Comparison of ENCODE assay signal across 18 cellular contexts in the genomic region with DNA sequence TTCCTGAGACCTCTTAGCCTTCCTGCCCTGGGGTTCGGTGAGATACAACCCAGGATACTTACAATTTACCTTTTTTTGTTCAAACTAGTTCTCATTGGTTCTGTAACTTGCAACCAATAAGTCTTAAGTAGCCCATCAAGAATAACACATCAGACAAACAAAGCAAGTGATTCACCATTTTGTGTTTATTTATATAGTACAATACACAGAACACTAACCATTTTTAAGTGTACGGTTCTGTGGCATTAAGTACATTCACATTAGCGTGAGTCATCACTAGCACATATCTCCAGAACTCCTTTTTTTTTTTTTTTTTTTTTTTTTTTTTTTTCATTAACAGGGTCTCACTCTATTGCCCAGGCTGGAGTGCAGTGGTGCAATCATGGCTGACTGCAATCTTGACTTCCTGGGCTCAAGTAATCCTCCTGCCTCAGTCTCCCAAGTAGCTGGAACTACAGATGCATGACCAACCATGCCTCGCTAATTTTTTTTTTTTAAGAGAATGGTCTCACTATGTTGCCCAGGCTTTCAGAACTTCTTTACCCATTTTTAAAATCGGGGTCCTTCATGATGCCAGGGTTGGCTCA. TPM values are rescaled to one million over a fixed set of nuclear protein-coding genes. Genes with fewer than 3 reads are reported as not detected.
DNase-seq lines count a peak whose midpoint lies in the region; ATAC-seq, FAIRE-seq and TF ChIP-seq lines count a peak whose summit lies in the region.
"Had no signal": no experiment of that assay in that cellular context is flagged by ENCODE, and none has a peak within 500 bp of the region (broad histone marks: within the 10 kb centered on the region; RNA-seq: fewer than 3 reads in every experiment).

No MANE protein-coding gene starts in this region.

- no peaks in the 10 kb centered on the region for H3K27me3 Mint-ChIP-seq in activated T-cell treated with anti-CD3 and anti-CD28 coated beads, Interleukin-2, amount 50 U/mL, for 4 hours (ENCODE audit: low read depth)
- H3K27me3 Mint-ChIP-seq: activated CD8-positive, alpha-beta memory T cell treated with anti-CD3 and anti-CD28 coated beads, Interleukin-2, amount 10 ng/mL, durations not matched to agents 7 days and 5 days had no signal

- no peak overlapping the region for H3K9ac ChIP-seq in mammary epithelial cell (ENCODE audit: insufficient read depth, low read length)

- no peaks in the 10 kb centered on the region for H3K9me3 ChIP-seq in mammary epithelial cell (replicated peaks; ENCODE audit: insufficient read depth, low read length)
- H3K9me3 ChIP-seq: BE2C, psoas muscle had no signal

- 62% methylated on average over 5 of the region's 5 CpGs for WGBS in mammary epithelial cell (ENCODE audit: low coverage, missing lambda C conversion rate)

- dilution Hi-C loops in mammary epithelial cell (cut with HindIII; ENCODE audit: low sequenced_read_pairs): no loop called here

- peak; percentile 9 for FAIRE-seq in islet of Langerhans (lab: Jason Lieb, UNC)
- FAIRE-seq: G401.6 had no signal

- DNase-seq in AG09319 (ENCODE audit: extremely low read depth, low read depth): peak; percentile 41
- peak; percentile 86 for DNase-seq in M059J (ENCODE audit: low read depth)
- DNase-seq in mammary epithelial cell: peak; percentile 65
- no peak for DNase-seq in activated T-cell treated with anti-CD3 and anti-CD28 coated beads, Interleukin-2, amount 50 U/mL, for 4 hours
- DNase-seq in substantia nigra (lab: John Stamatoyannopoulos, UW): no peak
- no peak for DNase-seq in G401 (ENCODE audit: low spot score)
- DNase-seq: activated CD8-positive, alpha-beta memory T cell treated with anti-CD3 and anti-CD28 coated beads, Interleukin-2, amount 10 ng/mL, durations not matched to agents 7 days and 5 days; activated naive CD4-positive, alpha-beta T cell treated with Interleukin-2 at 50 U/mL for 16 hours; BE2C; NCI-H1436 treated with DMSO at 0.1 percent for 48 hours; NCI-H526 treated with DMSO at 0.1 percent for 48 hours; psoas muscle; Right ventricle myocardium superior; upper lobe of left lung had no signal

- H3K4me1 Mint-ChIP-seq in activated T-cell treated with anti-CD3 and anti-CD28 coated beads, Interleukin-2, amount 50 U/mL, for 4 hours (ENCODE audit: low read depth): peaks cover under 1% of the 10 kb centered on the region

- no peak for TF ChIP-seq CTCF in AG09319 (IDR thresholded peaks at IDR 0.05; ENCODE audit: low read depth, low read length)
- TF ChIP-seq CTCF in mammary epithelial cell (conservative IDR thresholded peaks at IDR 0.05 in 1 of 2, IDR thresholded peaks at IDR 0.05 in 1 of 2; ENCODE audit: extremely low read depth in 1 of 2, insufficient read depth in 1 of 2, low read depth in 1 of 2, low read length in 2 of 2): no peak

- no peak overlapping the region for H3K4me2 ChIP-seq in mammary epithelial cell (ENCODE audit: insufficient read depth, low read depth, low read length)

- H3K27ac ChIP-seq in mammary epithelial cell (ENCODE audit: insufficient read depth, low read depth, low read length) (no peak overlapping the region), substantia nigra (ENCODE audit: low read depth, low read length, poor library complexity, severe bottlenecking) (no peak overlapping the region)
- H3K27ac ChIP-seq: psoas muscle, upper lobe of left lung, VCaP had no signal

- CTCF ChIA-PET in mammary epithelial cell (lab: Charles Lee; ENCODE audit: low non-redundant PET): no interaction called here

- no peaks in the 10 kb centered on the region for H3K9me3 Mint-ChIP-seq in activated T-cell treated with anti-CD3 and anti-CD28 coated beads, Interleukin-2, amount 50 U/mL, for 4 hours

- BruUV-seq in mammary epithelial cell (replicated peaks; lab: Mats Ljungman, UMichigan): no TSS peak

- H3K4me3 ChIP-seq in mammary epithelial cell (replicated peaks in 1 of 3; ENCODE audit: insufficient read depth in 1 of 3, low read depth in 2 of 3, low read length in 3 of 3): no peak overlapping the region
- H3K4me3 ChIP-seq: psoas muscle, upper lobe of left lung had no signal

- in situ Hi-C loops in mammary epithelial cell (cut with MboI; ENCODE audit: low sequenced_read_pairs in 2 of 2): no loop called here
- in situ Hi-C loops in G401 (cut with HindIII; ENCODE audit: low sequenced_read_pairs): no loop called here

- no peaks in the 10 kb centered on the region for H3K36me3 ChIP-seq in mammary epithelial cell (ENCODE audit: insufficient read depth, low read length)
- H3K36me3 ChIP-seq: BE2C, upper lobe of left lung had no signal

- no peaks in the 10 kb centered on the region for H3K36me3 Mint-ChIP-seq in activated T-cell treated with anti-CD3 and anti-CD28 coated beads, Interleukin-2, amount 50 U/mL, for 4 hours (ENCODE audit: insufficient read depth)

- H3K4me1 ChIP-seq in mammary epithelial cell (ENCODE audit: insufficient read depth, low read length): peaks cover 26% of the 10 kb centered on the region
- H3K4me1 ChIP-seq: BE2C, upper lobe of left lung had no signal

- no peak for ATAC-seq in activated T-cell treated with anti-CD3 and anti-CD28 coated beads, Interleukin-2, amount 50 U/mL, for 4 hours
- no peak for ATAC-seq in activated CD4-positive, CD25-positive, alpha-beta regulatory T cell treated with anti-CD3 and anti-CD28 coated beads, Interleukin-2, amount 50 U/mL, for 24 hours
- ATAC-seq: activated CD8-positive, alpha-beta memory T cell treated with anti-CD3 and anti-CD28 coated beads, Interleukin-2, amount 10 ng/mL, durations not matched to agents 7 days and 5 days; psoas muscle had no signal

- no peaks in the 10 kb centered on the region for H3K79me2 ChIP-seq in mammary epithelial cell (ENCODE audit: insufficient read depth, low read length)

- no peaks in the 10 kb centered on the region for H3K27me3 ChIP-seq in mammary epithelial cell (ENCODE audit: insufficient read depth, low read length)
- H3K27me3 ChIP-seq: BE2C, upper lobe of left lung had no signal

- no peak overlapping the region for H2AFZ ChIP-seq in mammary epithelial cell (ENCODE audit: low read depth, low read length)

- intact Hi-C loops in mammary epithelial cell (cut with micrococcal nuclease): no loop called here

- H4K20me1 ChIP-seq in mammary epithelial cell (ENCODE audit: insufficient read depth, low read length): no peaks in the 10 kb centered on the region

- no peak overlapping the region for H3K4me3 Mint-ChIP-seq in activated T-cell treated with anti-CD3 and anti-CD28 coated beads, Interleukin-2, amount 50 U/mL, for 4 hours
- H3K4me3 Mint-ChIP-seq: activated CD8-positive, alpha-beta memory T cell treated with anti-CD3 and anti-CD28 coated beads, Interleukin-2, amount 10 ng/mL, durations not matched to agents 7 days and 5 days had no signal

RNA-seq across cellular contexts. Expression of a gene that starts 36.2 kb away (rescaled TPM):
- total RNA-seq in M059J (2014; rRNA removed; shearing (Covaris generic)): 11.8 and 15.4 TPM in 2 replicates
- total RNA-seq in mammary epithelial cell: 10 to 100 TPM; 29.0 to 41.8 TPM
- polyA plus RNA-seq in mammary epithelial cell: 7.0 TPM
- 18.3 TPM for polyA minus RNA-seq in mammary epithelial cell
- 10 to 100 TPM in 1 of 3 donors, 1 to 10 TPM in 2; 6.2 to 16.7 (median 9.6) TPM for total RNA-seq in activated T-cell treated with anti-CD3 and anti-CD28 coated beads, Interleukin-2, amount 50 U/mL, for 4 hours
- total RNA-seq in G401 (2014; rRNA removed; shearing (Covaris generic)): 2.8 and 3.6 TPM in 2 replicates

Comparison
In these comparisons a context has a peak if more than half of its experiments do, and no peak if none do; other contexts are left out.
1. DNase-seq: peak in AG09319 (single experiment), M059J (single experiment) and mammary epithelial cell (single experiment); none in activated T-cell treated with anti-CD3 and anti-CD28 coated beads, Interleukin-2, amount 50 U/mL, for 4 hours (single experiment), substantia nigra (0 of 49) and G401 (single experiment).